In genomic region chr14:105325303-105325702, GRCh38 we compare ENCODE assay signal across 3 cellular contexts.
TF ChIP-seq lines count a peak whose summit lies in the region.

No MANE protein-coding gene starts in this region.

TF ChIP-seq in SK-N-SH, 30 proteins besides CTCF, POLR2A, EP300 and RAD21 (continues in another document):
- TF ChIP-seq USF2 (IDR thresholded peaks at IDR 0.05; ENCODE audit: borderline replicate concordance, low read depth, low read length): no peak
- TF ChIP-seq, protein P1, sequence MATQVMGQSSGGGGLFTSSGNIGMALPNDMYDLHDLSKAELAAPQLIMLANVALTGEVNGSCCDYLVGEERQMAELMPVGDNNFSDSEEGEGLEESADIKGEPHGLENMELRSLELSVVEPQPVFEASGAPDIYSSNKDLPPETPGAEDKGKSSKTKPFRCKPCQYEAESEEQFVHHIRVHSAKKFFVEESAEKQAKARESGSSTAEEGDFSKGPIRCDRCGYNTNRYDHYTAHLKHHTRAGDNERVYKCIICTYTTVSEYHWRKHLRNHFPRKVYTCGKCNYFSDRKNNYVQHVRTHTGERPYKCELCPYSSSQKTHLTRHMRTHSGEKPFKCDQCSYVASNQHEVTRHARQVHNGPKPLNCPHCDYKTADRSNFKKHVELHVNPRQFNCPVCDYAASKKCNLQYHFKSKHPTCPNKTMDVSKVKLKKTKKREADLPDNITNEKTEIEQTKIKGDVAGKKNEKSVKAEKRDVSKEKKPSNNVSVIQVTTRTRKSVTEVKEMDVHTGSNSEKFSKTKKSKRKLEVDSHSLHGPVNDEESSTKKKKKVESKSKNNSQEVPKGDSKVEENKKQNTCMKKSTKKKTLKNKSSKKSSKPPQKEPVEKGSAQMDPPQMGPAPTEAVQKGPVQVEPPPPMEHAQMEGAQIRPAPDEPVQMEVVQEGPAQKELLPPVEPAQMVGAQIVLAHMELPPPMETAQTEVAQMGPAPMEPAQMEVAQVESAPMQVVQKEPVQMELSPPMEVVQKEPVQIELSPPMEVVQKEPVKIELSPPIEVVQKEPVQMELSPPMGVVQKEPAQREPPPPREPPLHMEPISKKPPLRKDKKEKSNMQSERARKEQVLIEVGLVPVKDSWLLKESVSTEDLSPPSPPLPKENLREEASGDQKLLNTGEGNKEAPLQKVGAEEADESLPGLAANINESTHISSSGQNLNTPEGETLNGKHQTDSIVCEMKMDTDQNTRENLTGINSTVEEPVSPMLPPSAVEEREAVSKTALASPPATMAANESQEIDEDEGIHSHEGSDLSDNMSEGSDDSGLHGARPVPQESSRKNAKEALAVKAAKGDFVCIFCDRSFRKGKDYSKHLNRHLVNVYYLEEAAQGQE (IDR thresholded peaks at IDR 0.05; ENCODE audit: low read depth, low read length): no peak
- TF ChIP-seq MEF2A (IDR thresholded peaks at IDR 0.05; ENCODE audit: borderline replicate concordance, low read depth): no peak
- TF ChIP-seq TEAD4 (IDR thresholded peaks at IDR 0.05; ENCODE audit: borderline replicate concordance, insufficient read depth): no peak
- no peak for TF ChIP-seq GATA2 (CRISPR knock-in tag; IDR thresholded peaks at IDR 0.05)
- no peak for TF ChIP-seq TCF12 (IDR thresholded peaks at IDR 0.05)
- no peak for TF ChIP-seq FOXJ3 (CRISPR knock-in tag; IDR thresholded peaks at IDR 0.05)
- no peak for TF ChIP-seq IRF3 (IDR thresholded peaks at IDR 0.05; ENCODE audit: low read depth, low read length)
- TF ChIP-seq TAF1 (IDR thresholded peaks at IDR 0.05; ENCODE audit: borderline replicate concordance, low read depth, low read length): no peak
- no peak for TF ChIP-seq RXRA (IDR thresholded peaks at IDR 0.05; ENCODE audit: borderline replicate concordance, low read depth)
- no peak for TF ChIP-seq USF1 (IDR thresholded peaks at IDR 0.05; ENCODE audit: borderline replicate concordance, low read depth)
- no peak for TF ChIP-seq ELF1 (IDR thresholded peaks at IDR 0.05)
- no peak for TF ChIP-seq MXI1 (IDR thresholded peaks at IDR 0.05; ENCODE audit: low read depth, low read length)

TF ChIP-seq in SK-N-SH treated with all-trans-retinoic acid at 6 μM for 48 hours, 23 proteins besides CTCF, POLR2A, EP300 and RAD21 (continued from another document):
- TF ChIP-seq TSHZ2 (CRISPR knock-in tag; IDR thresholded peaks at IDR 0.05) (no peak), SNAI2 (CRISPR knock-in tag; IDR thresholded peaks at IDR 0.05) (no peak), ZNF8 (CRISPR knock-in tag; IDR thresholded peaks at IDR 0.05) (no peak), ZC3H10 (CRISPR knock-in tag; IDR thresholded peaks at IDR 0.05) (no peak)

TF ChIP-seq in GM23338, 12 proteins besides CTCF, POLR2A, EP300 and RAD21 (continued from another document):
- TF ChIP-seq, protein P1 (IDR thresholded peaks at IDR 0.05; ENCODE audit: unreplicated experiment): no peak
- no peak for TF ChIP-seq EZH2 (IDR thresholded peaks at IDR 0.05; ENCODE audit: low read depth, unreplicated experiment)
- no peak for TF ChIP-seq NANOG (IDR thresholded peaks at IDR 0.05; ENCODE audit: borderline replicate concordance)
- no peak for TF ChIP-seq ETS1 (IDR thresholded peaks at IDR 0.05)
- no peak for TF ChIP-seq POLR2AphosphoS5 (IDR thresholded peaks at IDR 0.05; ENCODE audit: low read depth)
- no peak for TF ChIP-seq ZNF114 (CRISPR knock-in tag; IDR thresholded peaks at IDR 0.05)
- no peak for TF ChIP-seq STAT1 (IDR thresholded peaks at IDR 0.05; ENCODE audit: unreplicated experiment)
- no peak for TF ChIP-seq EZH2phosphoT487 (IDR thresholded peaks at IDR 0.05; ENCODE audit: unreplicated experiment)
- TF ChIP-seq, protein P2, sequence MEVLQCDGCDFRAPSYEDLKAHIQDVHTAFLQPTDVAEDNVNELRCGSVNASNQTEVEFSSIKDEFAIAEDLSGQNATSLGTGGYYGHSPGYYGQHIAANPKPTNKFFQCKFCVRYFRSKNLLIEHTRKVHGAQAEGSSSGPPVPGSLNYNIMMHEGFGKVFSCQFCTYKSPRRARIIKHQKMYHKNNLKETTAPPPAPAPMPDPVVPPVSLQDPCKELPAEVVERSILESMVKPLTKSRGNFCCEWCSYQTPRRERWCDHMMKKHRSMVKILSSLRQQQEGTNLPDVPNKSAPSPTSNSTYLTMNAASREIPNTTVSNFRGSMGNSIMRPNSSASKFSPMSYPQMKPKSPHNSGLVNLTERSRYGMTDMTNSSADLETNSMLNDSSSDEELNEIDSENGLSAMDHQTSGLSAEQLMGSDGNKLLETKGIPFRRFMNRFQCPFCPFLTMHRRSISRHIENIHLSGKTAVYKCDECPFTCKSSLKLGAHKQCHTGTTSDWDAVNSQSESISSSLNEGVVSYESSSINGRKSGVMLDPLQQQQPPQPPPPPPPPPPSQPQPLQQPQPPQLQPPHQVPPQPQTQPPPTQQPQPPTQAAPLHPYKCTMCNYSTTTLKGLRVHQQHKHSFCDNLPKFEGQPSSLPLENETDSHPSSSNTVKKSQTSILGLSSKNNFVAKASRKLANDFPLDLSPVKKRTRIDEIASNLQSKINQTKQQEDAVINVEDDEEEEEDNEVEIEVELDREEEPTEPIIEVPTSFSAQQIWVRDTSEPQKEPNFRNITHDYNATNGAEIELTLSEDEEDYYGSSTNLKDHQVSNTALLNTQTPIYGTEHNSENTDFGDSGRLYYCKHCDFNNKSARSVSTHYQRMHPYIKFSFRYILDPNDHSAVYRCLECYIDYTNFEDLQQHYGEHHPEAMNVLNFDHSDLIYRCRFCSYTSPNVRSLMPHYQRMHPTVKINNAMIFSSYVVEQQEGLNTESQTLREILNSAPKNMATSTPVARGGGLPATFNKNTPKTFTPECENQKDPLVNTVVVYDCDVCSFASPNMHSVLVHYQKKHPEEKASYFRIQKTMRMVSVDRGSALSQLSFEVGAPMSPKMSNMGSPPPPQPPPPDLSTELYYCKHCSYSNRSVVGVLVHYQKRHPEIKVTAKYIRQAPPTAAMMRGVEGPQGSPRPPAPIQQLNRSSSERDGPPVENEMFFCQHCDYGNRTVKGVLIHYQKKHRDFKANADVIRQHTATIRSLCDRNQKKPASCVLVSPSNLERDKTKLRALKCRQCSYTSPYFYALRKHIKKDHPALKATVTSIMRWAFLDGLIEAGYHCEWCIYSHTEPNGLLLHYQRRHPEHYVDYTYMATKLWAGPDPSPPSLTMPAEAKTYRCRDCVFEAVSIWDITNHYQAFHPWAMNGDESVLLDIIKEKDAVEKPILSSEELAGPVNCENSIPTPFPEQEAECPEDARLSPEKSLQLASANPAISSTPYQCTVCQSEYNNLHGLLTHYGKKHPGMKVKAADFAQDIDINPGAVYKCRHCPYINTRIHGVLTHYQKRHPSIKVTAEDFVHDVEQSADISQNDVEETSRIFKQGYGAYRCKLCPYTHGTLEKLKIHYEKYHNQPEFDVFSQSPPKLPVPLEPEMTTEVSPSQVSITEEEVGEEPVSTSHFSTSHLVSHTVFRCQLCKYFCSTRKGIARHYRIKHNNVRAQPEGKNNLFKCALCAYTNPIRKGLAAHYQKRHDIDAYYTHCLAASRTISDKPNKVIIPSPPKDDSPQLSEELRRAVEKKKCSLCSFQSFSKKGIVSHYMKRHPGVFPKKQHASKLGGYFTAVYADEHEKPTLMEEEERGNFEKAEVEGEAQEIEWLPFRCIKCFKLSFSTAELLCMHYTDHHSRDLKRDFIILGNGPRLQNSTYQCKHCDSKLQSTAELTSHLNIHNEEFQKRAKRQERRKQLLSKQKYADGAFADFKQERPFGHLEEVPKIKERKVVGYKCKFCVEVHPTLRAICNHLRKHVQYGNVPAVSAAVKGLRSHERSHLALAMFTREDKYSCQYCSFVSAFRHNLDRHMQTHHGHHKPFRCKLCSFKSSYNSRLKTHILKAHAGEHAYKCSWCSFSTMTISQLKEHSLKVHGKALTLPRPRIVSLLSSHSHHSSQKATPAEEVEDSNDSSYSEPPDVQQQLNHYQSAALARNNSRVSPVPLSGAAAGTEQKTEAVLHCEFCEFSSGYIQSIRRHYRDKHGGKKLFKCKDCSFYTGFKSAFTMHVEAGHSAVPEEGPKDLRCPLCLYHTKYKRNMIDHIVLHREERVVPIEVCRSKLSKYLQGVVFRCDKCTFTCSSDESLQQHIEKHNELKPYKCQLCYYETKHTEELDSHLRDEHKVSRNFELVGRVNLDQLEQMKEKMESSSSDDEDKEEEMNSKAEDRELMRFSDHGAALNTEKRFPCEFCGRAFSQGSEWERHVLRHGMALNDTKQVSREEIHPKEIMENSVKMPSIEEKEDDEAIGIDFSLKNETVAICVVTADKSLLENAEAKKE (CRISPR knock-in tag; IDR thresholded peaks at IDR 0.05): no peak
- TF ChIP-seq CREB1 (CRISPR knock-in tag; IDR thresholded peaks at IDR 0.05; ENCODE audit: low read depth): no peak
